ENCODE assay signal across 8 cellular contexts in genomic region chr9:117644607-117645244, GRCh38. TPM values are rescaled to one million over a fixed set of nuclear protein-coding genes. Genes with fewer than 3 reads are reported as not detected.
DNase-seq lines count a peak whose midpoint lies in the region; ATAC-seq and TF ChIP-seq lines count a peak whose summit lies in the region.

No MANE protein-coding gene starts in this region.

- ATAC-seq in HG02571 (IDR thresholded peaks at IDR 0.05; ENCODE audit: unreplicated experiment) = peak; percentile 69
- ATAC-seq in activated naive CD8-positive, alpha-beta T cell treated with anti-CD3 and anti-CD28 coated beads, Interleukin-2, amount 50 U/mL, for 24 hours = peak; percentile 24
- ATAC-seq in aorta (ENCODE audit: low FRiP score) = peak; percentile 91

- intact Hi-C loops in posterior cingulate gyrus (cut with DNase I) (loop anchor here (1.0 to 10.0 kb wide), 3 partner anchors 139 to 1720 kb away; partner anchors contain the start of gene BRINP1), aorta (cut with DNase I) (loop anchor here in 1 of 2 donors (5.0 kb wide), 1 partner anchor 138 kb away; no protein-coding TSS in a partner anchor)

- H3K9me3 ChIP-seq in SJSA1 (replicated peaks) (no peaks in the 10 kb centered on the region), cardiac muscle cell (ENCODE audit: low read depth) (no peaks in the 10 kb centered on the region), aorta (ENCODE audit: control insufficient read depth, low read length) (no peaks in the 10 kb centered on the region)

- H3K36me3 ChIP-seq in SJSA1 = no peaks in the 10 kb centered on the region
- no peaks in the 10 kb centered on the region for H3K36me3 ChIP-seq in cardiac muscle cell
- H3K36me3 ChIP-seq in aorta (ENCODE audit: control insufficient read depth in 1 of 2, insufficient read depth in 2 of 2, low read length in 1 of 2) = no peaks in the 10 kb centered on the region

- H3K27ac ChIP-seq in SJSA1 (no peak overlapping the region), cardiac muscle cell (no peak overlapping the region), aorta (ENCODE audit: low read depth in 1 of 2, low read length in 2 of 2) (no peak overlapping the region)

- H3K36me3 Mint-ChIP-seq in activated naive CD8-positive, alpha-beta T cell treated with anti-CD3 and anti-CD28 coated beads, Interleukin-2, amount 50 U/mL, for 24 hours (ENCODE audit: low read depth) = no peaks in the 10 kb centered on the region

- TF ChIP-seq CTCF in GM12865 (IDR thresholded peaks at IDR 0.05; ENCODE audit: insufficient read depth, low read depth, low read length, missing control alignments) = peak; percentile 91
- peak; percentile 96 for TF ChIP-seq CTCF in cardiac muscle cell (IDR thresholded peaks at IDR 0.05; ENCODE audit: low read depth, low read length)

- H3K4me1 Mint-ChIP-seq in activated naive CD8-positive, alpha-beta T cell treated with anti-CD3 and anti-CD28 coated beads, Interleukin-2, amount 50 U/mL, for 24 hours = peaks cover 7% of the 10 kb centered on the region

- DNase-seq in GM12865 (ENCODE audit: low read depth) (peak; percentile 72), MV-4-11 (lab: John Stamatoyannopoulos, UW) (peak; percentile 92), SJSA1 (ENCODE audit: low read depth in 1 of 2, low spot score in 2 of 2) (peak; percentile 61 to 66), cardiac muscle cell (ENCODE audit: low read depth in 1 of 2, low spot score in 1 of 2) (peak; percentile 69 to 81), posterior cingulate gyrus (peak; percentile 63 to 96 (median 83)), aorta (peak; percentile 75 to 91)
- DNase-seq in activated naive CD8-positive, alpha-beta T cell treated with anti-CD3 and anti-CD28 coated beads, Interleukin-2, amount 50 U/mL, for 24 hours = peak; percentile 58

- WGBS in aorta, 2 donors = 2% methylated on average over 10 of the region's 10 CpGs

- H3K27ac Mint-ChIP-seq in activated naive CD8-positive, alpha-beta T cell treated with anti-CD3 and anti-CD28 coated beads, Interleukin-2, amount 50 U/mL, for 24 hours = no peak overlapping the region

- H3K4me3 Mint-ChIP-seq in activated naive CD8-positive, alpha-beta T cell treated with anti-CD3 and anti-CD28 coated beads, Interleukin-2, amount 50 U/mL, for 24 hours = no peak overlapping the region

- H3K27me3 Mint-ChIP-seq in activated naive CD8-positive, alpha-beta T cell treated with anti-CD3 and anti-CD28 coated beads, Interleukin-2, amount 50 U/mL, for 24 hours = peaks cover 43% of the 10 kb centered on the region

- H3K4me1 ChIP-seq in SJSA1 (replicated peaks) (peaks cover 10% of the 10 kb centered on the region), cardiac muscle cell (ENCODE audit: low read depth) (no peaks in the 10 kb centered on the region), aorta (ENCODE audit: control insufficient read depth in 1 of 2, insufficient read depth in 2 of 2, low read length in 2 of 2) (no peaks in the 10 kb centered on the region)

- H3K4me3 ChIP-seq in GM12865 (ENCODE audit: low read depth, low read length) (no peak overlapping the region), SJSA1 (no peak overlapping the region), cardiac muscle cell (no peak overlapping the region), aorta (ENCODE audit: low read length in 2 of 2) (peak overlapping the region; percentile 26 to 37)

- H3K9me3 Mint-ChIP-seq in activated naive CD8-positive, alpha-beta T cell treated with anti-CD3 and anti-CD28 coated beads, Interleukin-2, amount 50 U/mL, for 24 hours = no peaks in the 10 kb centered on the region

- H3K27me3 ChIP-seq in SJSA1 (replicated peaks) = 0 out of 2 replicates have a peak, but pooled peaks cover 2% of the 10 kb centered on the region
- H3K27me3 ChIP-seq in cardiac muscle cell = no peaks in the 10 kb centered on the region
- no peaks in the 10 kb centered on the region for H3K27me3 ChIP-seq in aorta (ENCODE audit: control insufficient read depth in 1 of 2, insufficient read depth in 2 of 2, low read length in 1 of 2)

RNA-seq across cellular contexts. Expression of gene TLR4, which starts 59.5 kb away (rescaled TPM):
- total RNA-seq in SJSA1 (2014; rRNA removed; shearing (Covaris generic)) = 19.5 and 27.3 TPM in 2 replicates
- total RNA-seq in cardiac muscle cell (0.04 and 0.06 TPM in 2 replicates), aorta (10 to 100 TPM; 35.0 to 37.2 TPM)
- polyA plus RNA-seq in cardiac muscle cell (0.56 TPM in 1 of 2 replicates, not detected in the other), aorta (10 to 100 TPM; 12.8 to 17.9 TPM)

Comparison
In these comparisons a context has a peak if more than half of its experiments do, and no peak if none do; other contexts are left out.
1. H3K4me3 ChIP-seq: peak in aorta (2 of 2); none in GM12865 (single experiment), SJSA1 (single experiment) and cardiac muscle cell (single experiment).
2. ATAC-seq: peak in every context shown above with its lines; median percentile 91 in aorta; 69 in HG02571; 24 in activated naive CD8-positive, alpha-beta T cell treated with anti-CD3 and anti-CD28 coated beads, Interleukin-2, amount 50 U/mL, for 24 hours.
3. RNA of gene TLR4, which starts 59.5 kb away (total RNA-seq): 35.0 to 37.2 TPM in aorta and 19.5 to 27.3 TPM in SJSA1; 0.04 to 0.06 TPM in cardiac muscle cell; every median in the first group is over 10 times any median in the second.
4. Peak in every context shown above with its lines, with median percentiles within 50 percentile points of each other: DNase-seq.